ENCODE assay signal across 10 cellular contexts in genomic region chr7:5703572-5704533, GRCh38.
DNase-seq lines count a peak whose midpoint lies in the region; ATAC-seq and TF ChIP-seq lines count a peak whose summit lies in the region.
"Had no signal": no experiment of that assay in that cellular context is flagged by ENCODE, and none has a peak within 500 bp of the region (broad histone marks: within the 10 kb centered on the region; RNA-seq: fewer than 3 reads in every experiment).

No MANE protein-coding gene starts in this region.

- POLR2A ChIA-PET in Caco-2 (lab: Charles Lee): no interaction called here

- H3K9me3 ChIP-seq in testis (no peaks in the 10 kb centered on the region), Caco-2 (no peaks in the 10 kb centered on the region)

- peaks cover 43% of the 10 kb centered on the region for H3K4me1 ChIP-seq in testis
- no peaks in the 10 kb centered on the region for H3K4me1 ChIP-seq in Caco-2

- CTCF ChIA-PET in Caco-2 (lab: Charles Lee): interaction anchor here (1.8 kb wide), 2 partner anchors 26 to 209 kb away, joined by 5 to 7 read pairs; no protein-coding TSS in a partner anchor

- TF ChIP-seq CTCF in testis (IDR thresholded peaks at IDR 0.05) (no peak), Caco-2 (IDR thresholded peaks at IDR 0.05; ENCODE audit: insufficient read depth in 1 of 2, low read depth in 1 of 2, low read length in 1 of 2, severe bottlenecking in 1 of 2, unreplicated experiment in 1 of 2) (no peak)

- intact Hi-C loops in testis (cut with DNase I; ENCODE audit: low total_unique reads): no loop called here
- intact Hi-C loops in Caco-2 (cut with micrococcal nuclease; ENCODE audit: unreplicated experiment): loop anchor here (1.0 kb wide), 3 partner anchors 26 to 210 kb away; no protein-coding TSS in a partner anchor

- H3K36me3 Mint-ChIP-seq in Caco-2 (ENCODE audit: insufficient read depth, unreplicated experiment): peaks cover 48% of the 10 kb centered on the region

- no peak for ATAC-seq in HG03280 (IDR thresholded peaks at IDR 0.05; ENCODE audit: unreplicated experiment)
- no peak for ATAC-seq in HG03571 (IDR thresholded peaks at IDR 0.05; ENCODE audit: unreplicated experiment)
- ATAC-seq: naive thymus-derived CD8-positive, alpha-beta T cell had no signal

- no peak for TF ChIP-seq POLR2A in testis (IDR thresholded peaks at IDR 0.05)

- no peaks in the 10 kb centered on the region for H3K27me3 ChIP-seq in testis
- no peaks in the 10 kb centered on the region for H3K27me3 ChIP-seq in Caco-2 (replicated peaks; ENCODE audit: control insufficient read depth, insufficient read depth, low read length)

- H3K4me3 Mint-ChIP-seq in Caco-2 (ENCODE audit: unreplicated experiment): no peak overlapping the region
- H3K4me3 Mint-ChIP-seq: naive thymus-derived CD8-positive, alpha-beta T cell had no signal

- H3K4me1 Mint-ChIP-seq in Caco-2 (ENCODE audit: low read depth, unreplicated experiment): no peaks in the 10 kb centered on the region

- DNase-seq in DMS 273 (lab: John Stamatoyannopoulos, UW; ENCODE audit: unreplicated experiment) (peak; percentile 46), DMS 273 treated with DMSO at 0.1 percent for 48 hours (lab: John Stamatoyannopoulos, UW) (no peak), medulla oblongata (ENCODE audit: extremely low spot score) (peak; percentile 77), testis (no peak), Caco-2 (no peak)

- H3K36me3 ChIP-seq in testis (ENCODE audit: low read depth, missing control alignments): no peaks in the 10 kb centered on the region
- H3K36me3 ChIP-seq in Caco-2 (ENCODE audit: control insufficient read depth, insufficient read depth, low read length): peaks cover 4% of the 10 kb centered on the region; the same call in 1 of the 2 replicates

- H3K9me3 Mint-ChIP-seq in Caco-2 (ENCODE audit: unreplicated experiment): no peaks in the 10 kb centered on the region
- H3K9me3 Mint-ChIP-seq: naive thymus-derived CD8-positive, alpha-beta T cell had no signal

- H3K4me3 ChIP-seq in testis (no peak overlapping the region), Caco-2 (ENCODE audit: low read depth, low read length) (no peak overlapping the region)

- H3K27ac Mint-ChIP-seq in Caco-2 (ENCODE audit: unreplicated experiment): no peak overlapping the region

- H3K27ac ChIP-seq in angular gyrus (ENCODE audit: low read depth, low read length): peak overlapping the region; percentile 83
- H3K27ac ChIP-seq in testis: peak overlapping the region; percentile 22 to 47
- H3K27ac ChIP-seq: 22Rv1 had no signal

- BruUV-seq in Caco-2 (replicated peaks; lab: Mats Ljungman, UMichigan): no TSS peak

- no peaks in the 10 kb centered on the region for H3K27me3 Mint-ChIP-seq in Caco-2 (ENCODE audit: insufficient read depth, unreplicated experiment)
- H3K27me3 Mint-ChIP-seq: naive thymus-derived CD8-positive, alpha-beta T cell had no signal

- WGBS in testis, 2 donors: 49 to 62% methylated on average over 15 of the region's 15 CpGs

Comparison
In these comparisons a context has a peak if more than half of its experiments do, and no peak if none do; other contexts are left out.
1. DNase-seq: peak in DMS 273 (single experiment) and medulla oblongata (single experiment); none in DMS 273 treated with DMSO at 0.1 percent for 48 hours (single experiment), testis (single experiment) and Caco-2 (0 of 2).